24 cellular contexts compared by ENCODE assay signal in genomic region chr20:58775371-58775770, GRCh38.
"Had no signal": no experiment of that assay in that cellular context is flagged by ENCODE, and none has a peak within 500 bp of the region (broad histone marks: within the 10 kb centered on the region; RNA-seq: fewer than 3 reads in every experiment).

No MANE protein-coding gene starts in this region.

- DNase-seq: hippocampal formation; left colon; mesendoderm; naive B cell; natural killer cell; nephron progenitor cell; ovary; retina; right cardiac atrium; small intestine; stimulated activated CD4-positive, alpha-beta T cell treated with anti-CD3 and anti-CD28 coated beads, Interleukin-1b, Interleukin-23, amount 100 ng/mL, for 48 hours; stimulated activated CD4-positive, alpha-beta T cell treated with anti-CD3 and anti-CD28 coated beads, Interleukin-2, amount 100 ng/mL, for 48 hours; stimulated activated CD4-positive, alpha-beta T cell treated with anti-CD3 and anti-CD28 coated beads, Interleukin-4, amount 100 ng/mL, for 4 hours; stimulated activated CD8-positive, alpha-beta memory T cell treated with anti-CD3 and anti-CD28 coated beads, Interleukin-4, amount 100 ng/mL, for 48 hours; stimulated activated naive CD4-positive, alpha-beta T cell treated with Interleukin-2 at 50 U/mL for 16 hours; stimulated activated naive CD8-positive, alpha-beta T cell treated with anti-CD3 and anti-CD28 coated beads, Interleukin-15, amount 100 ng/mL, for 72 hours; substantia nigra had no signal

- H3K4me3 ChIP-seq: left lung, lung, ovary, prostate gland, tibial nerve, vagina had no signal

- H3K4me1 ChIP-seq: left lung, prostate gland, tibial nerve, vagina had no signal

- H3K36me3 ChIP-seq: left lung, ovary, prostate gland, tibial nerve, vagina had no signal

- H3K27me3 ChIP-seq: ovary, vagina had no signal

- H3K27ac ChIP-seq: left lung, ovary, prostate gland, tibial nerve, vagina had no signal

- ATAC-seq: left colon; left lung; natural killer cell; right cardiac atrium; sciatic nerve; stimulated activated memory B cell treated with anti-CD40 and anti-IgM and Interleukin-4, amounts not matched to agents 10 μg/mL and 1 μg/mL and 100 μg/mL, for 72 hours; stimulated activated naive CD8-positive, alpha-beta T cell treated with anti-CD3 and anti-CD28 coated beads, Interleukin-15, amount 100 ng/mL, for 72 hours had no signal

- H3K9me3 ChIP-seq: left lung, ovary, prostate gland, tibial nerve, vagina had no signal
